In the genomic region with DNA sequence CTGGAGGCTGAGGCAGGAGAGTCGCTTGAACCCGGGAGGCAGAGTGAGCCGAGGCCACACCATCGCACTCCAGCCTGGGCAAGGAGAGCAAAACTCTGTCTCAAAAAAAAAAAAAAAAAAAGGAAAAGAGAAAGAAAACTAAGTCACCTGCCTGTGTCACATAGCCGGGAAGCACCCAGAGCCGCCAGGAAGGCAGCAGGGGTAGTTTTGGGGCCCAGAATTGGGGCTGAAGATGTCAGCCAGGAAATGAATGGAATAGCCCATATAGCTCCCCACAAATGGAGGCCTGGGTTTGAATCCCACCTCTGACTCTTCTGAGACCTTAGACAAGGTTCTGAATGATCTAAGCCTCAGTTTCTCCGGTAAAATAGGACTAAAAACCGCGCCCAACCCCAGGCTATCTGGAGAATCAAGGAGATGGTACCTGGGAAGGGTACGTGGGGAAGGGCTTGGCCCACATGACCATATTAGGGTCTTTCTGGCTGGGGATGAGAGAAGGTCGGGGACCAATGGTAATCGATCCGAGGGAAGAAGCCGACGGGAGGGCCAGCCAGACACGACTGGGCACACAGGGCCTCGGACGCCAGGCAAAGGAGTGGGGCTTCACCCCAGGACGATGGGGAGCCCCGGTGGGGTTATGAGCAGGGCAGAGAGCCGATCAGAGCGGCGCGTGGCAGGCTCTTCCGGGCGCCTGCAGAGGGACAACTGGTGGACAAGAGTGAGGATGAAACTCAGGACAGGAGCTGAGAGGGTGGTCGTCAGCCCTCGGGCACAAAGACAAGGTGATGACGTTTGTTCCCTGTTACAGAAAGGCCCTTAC, we compare ENCODE assay signal across 8 cellular contexts. TPM values are rescaled to one million over a fixed set of nuclear protein-coding genes. Genes with fewer than 3 reads are reported as not detected.
A peak's percentile ranks its signal among the peaks of the same experiment; 100 is the strongest.
DNase-seq lines count a peak whose midpoint lies in the region; ATAC-seq and TF ChIP-seq lines count a peak whose summit lies in the region.

No MANE protein-coding gene starts in this region.

- CTCF ChIA-PET in CD4-positive, alpha-beta T cell (lab: Charles Lee), result interaction anchor here (0.7 to 3.4 kb wide), 7 partner anchors 9 to 87 kb away, joined by 3 to 24 read pairs (median 4); a partner anchor contains a TSS

- no peak for TF ChIP-seq CTCF in CD4-positive, alpha-beta T cell (IDR thresholded peaks at IDR 0.05)

- H3K36me3 Mint-ChIP-seq in CD4-positive, alpha-beta T cell (ENCODE audit: low read depth), result peaks cover 11% of the 10 kb centered on the region
- H3K36me3 Mint-ChIP-seq in activated naive CD8-positive, alpha-beta T cell, result no peaks in the 10 kb centered on the region

- H3K27me3 Mint-ChIP-seq in CD4-positive, alpha-beta T cell, result peaks cover 38% of the 10 kb centered on the region
- H3K27me3 Mint-ChIP-seq in activated naive CD8-positive, alpha-beta T cell, result peaks cover 10% of the 10 kb centered on the region

- intact Hi-C loops in CD4-positive, alpha-beta T cell (cut with DNase I, micrococcal nuclease), result loop anchor here (2.0 kb wide), 1 partner anchor 50 kb away; no protein-coding TSS in a partner anchor

- ATAC-seq in CD4-positive, alpha-beta T cell (ENCODE audit: poor library complexity), result peak; percentile 34
- ATAC-seq in GM19438 (IDR thresholded peaks at IDR 0.05; ENCODE audit: low read depth, unreplicated experiment) (peak; percentile 7), HG03469 (IDR thresholded peaks at IDR 0.05; ENCODE audit: unreplicated experiment) (peak; percentile 10)
- peak; percentile 41 for ATAC-seq in stimulated activated naive CD8-positive, alpha-beta T cell treated with anti-CD3 and anti-CD28 coated beads, Interleukin-15, Interleukin-2, amounts not matched to agents 100 U/mL and 50 U/mL, for 24 hours

- peak overlapping the region; percentile 74 for H3K4me3 ChIP-seq in iPS-18a (ENCODE audit: low read length)

- H3K27ac Mint-ChIP-seq in CD4-positive, alpha-beta T cell, result peak overlapping the region; percentile 93
- H3K27ac Mint-ChIP-seq in activated naive CD8-positive, alpha-beta T cell, result peak overlapping the region; percentile 72

- DNase-seq in CD4-positive, alpha-beta T cell, result no peak
- DNase-seq in stimulated activated naive CD8-positive, alpha-beta T cell treated with anti-CD3 and anti-CD28 coated beads, Interleukin-15, Interleukin-2, amounts not matched to agents 100 U/mL and 50 U/mL, for 24 hours, result no peak
- DNase-seq in AML-193 (lab: John Stamatoyannopoulos, UW) (no peak), kidney tubule cell (ENCODE audit: low spot score) (no peak)

- H3K4me1 ChIP-seq in iPS-18a (ENCODE audit: control insufficient read depth, low read depth, low read length), result peaks cover 20% of the 10 kb centered on the region

- H3K4me3 Mint-ChIP-seq in CD4-positive, alpha-beta T cell, result peak overlapping the region; percentile 91
- peak overlapping the region; percentile 81 for H3K4me3 Mint-ChIP-seq in activated naive CD8-positive, alpha-beta T cell

- H3K9ac ChIP-seq in iPS-18a (ENCODE audit: low read length), result peak overlapping the region; percentile 84

- H3K9me3 ChIP-seq in CD4-positive, alpha-beta T cell (ENCODE audit: control insufficient read depth, low read length), result no peaks in the 10 kb centered on the region
- H3K9me3 ChIP-seq in iPS-18a (ENCODE audit: control insufficient read depth, low read depth, low read length), result no peaks in the 10 kb centered on the region

- H3K27ac ChIP-seq in CD4-positive, alpha-beta T cell (ENCODE audit: low read depth, low read length), result peak overlapping the region; percentile 91
- peak overlapping the region; percentile 96 for H3K27ac ChIP-seq in iPS-18a (ENCODE audit: low read length)

- H3K4me1 Mint-ChIP-seq in CD4-positive, alpha-beta T cell (ENCODE audit: low read depth), result peaks cover 50% of the 10 kb centered on the region
- peaks cover 46% of the 10 kb centered on the region for H3K4me1 Mint-ChIP-seq in activated naive CD8-positive, alpha-beta T cell (ENCODE audit: low read depth)

- POLR2A ChIA-PET in CD4-positive, alpha-beta T cell (lab: Charles Lee), result interaction anchor here (0.7 to 2.4 kb wide), 11 partner anchors 10 to 205 kb away, joined by 3 to 12 read pairs (median 3); a partner anchor contains a TSS

- no peaks in the 10 kb centered on the region for H3K9me3 Mint-ChIP-seq in CD4-positive, alpha-beta T cell
- no peaks in the 10 kb centered on the region for H3K9me3 Mint-ChIP-seq in activated naive CD8-positive, alpha-beta T cell (ENCODE audit: low read depth)

- H3K27me3 ChIP-seq in CD4-positive, alpha-beta T cell (ENCODE audit: control insufficient read depth, insufficient read depth, low read length), result peaks cover 38% of the 10 kb centered on the region
- peaks cover 36% of the 10 kb centered on the region for H3K27me3 ChIP-seq in iPS-18a (ENCODE audit: control insufficient read depth, insufficient read depth, low read length)

- H3K36me3 ChIP-seq in iPS-18a (ENCODE audit: control insufficient read depth, low read depth, low read length), result no peaks in the 10 kb centered on the region

RNA-seq across cellular contexts. Expression of a gene that starts 14.4 kb away (rescaled TPM):
- total RNA-seq in CD4-positive, alpha-beta T cell, result 10 to 100 TPM; 26.9 to 28.1 TPM

RNA-seq across cellular contexts. Expression of a gene that starts 19.7 kb away (rescaled TPM):
- total RNA-seq in CD4-positive, alpha-beta T cell, result not detected
